Comparison of ENCODE assay signal across 9 cellular contexts in the genomic region with DNA sequence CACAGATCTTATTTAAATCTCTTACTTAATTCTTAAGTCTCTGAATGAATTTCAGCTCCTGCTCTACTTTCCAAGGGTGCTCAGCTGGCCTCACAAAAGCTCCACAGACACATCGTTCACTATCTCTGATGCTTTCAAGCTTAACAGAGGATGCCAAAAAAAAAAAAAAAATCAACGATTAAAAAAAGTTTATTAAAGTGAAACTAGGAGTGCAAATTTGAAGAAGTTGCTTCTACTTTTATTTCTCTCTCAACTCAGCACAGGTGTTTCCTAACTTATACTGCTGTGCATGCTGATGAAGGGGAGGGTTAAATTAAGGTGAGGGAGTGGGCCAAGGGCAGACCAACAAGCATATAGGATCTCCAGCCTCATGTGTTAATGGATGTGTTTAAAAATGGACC.
DNase-seq lines count a peak whose midpoint lies in the region; ATAC-seq and TF ChIP-seq lines count a peak whose summit lies in the region.
"Had no signal": no experiment of that assay in that cellular context is flagged by ENCODE, and none has a peak within 500 bp of the region (broad histone marks: within the 10 kb centered on the region; RNA-seq: fewer than 3 reads in every experiment).

No MANE protein-coding gene starts in this region.

- H3K27ac ChIP-seq in duodenal mucosa (ENCODE audit: low read depth, low read length): peak overlapping the region; percentile 6
- no peak overlapping the region for H3K27ac ChIP-seq in osteoblast (ENCODE audit: low read depth, low read length)
- H3K27ac ChIP-seq: SJSA1 had no signal

- H3K9me3 ChIP-seq in duodenal mucosa (ENCODE audit: control insufficient read depth in 1 of 2, low read length in 2 of 2) (no peaks in the 10 kb centered on the region), osteoblast (ENCODE audit: low read depth, low read length) (no peaks in the 10 kb centered on the region)
- H3K9me3 ChIP-seq: SJSA1 had no signal

- no peaks in the 10 kb centered on the region for H3K27me3 ChIP-seq in duodenal mucosa (ENCODE audit: control insufficient read depth in 1 of 2, insufficient read depth in 2 of 2, low read length in 2 of 2)
- H3K27me3 ChIP-seq in osteoblast (ENCODE audit: insufficient read depth, low read length): no peaks in the 10 kb centered on the region
- H3K27me3 ChIP-seq: SJSA1 had no signal

- ATAC-seq in HG03095 (IDR thresholded peaks at IDR 0.05; ENCODE audit: unreplicated experiment): peak; percentile 24
- ATAC-seq in GM18519 (IDR thresholded peaks at IDR 0.05; ENCODE audit: low FRiP score, unreplicated experiment): no peak

- H3K4me3 ChIP-seq in duodenal mucosa (ENCODE audit: low read depth in 1 of 2, low read length in 2 of 2): peak overlapping the region; percentile 4 to 48
- no peak overlapping the region for H3K4me3 ChIP-seq in osteoblast (ENCODE audit: insufficient read depth, low read length)
- H3K4me3 ChIP-seq: SJSA1 had no signal

- peaks cover 14% of the 10 kb centered on the region for H4K20me1 ChIP-seq in osteoblast (ENCODE audit: insufficient read depth, low read length)

- DNase-seq in G401 (ENCODE audit: low spot score) (peak; percentile 64), osteoblast (ENCODE audit: insufficient read length, low spot score, missing footprints) (no peak), HUDEP-2 (lab: John Stamatoyannopoulos, UW; ENCODE audit: unreplicated experiment in 76 of 76) (no peak), RKO (ENCODE audit: low spot score) (no peak), OCI-M2 (lab: John Stamatoyannopoulos, UW; ENCODE audit: unreplicated experiment) (no peak)

- TF ChIP-seq CTCF in osteoblast (IDR thresholded peaks at IDR 0.05; ENCODE audit: extremely low read depth, low read depth, low read length): no peak

- in situ Hi-C loops in G401 (cut with HindIII; ENCODE audit: low sequenced_read_pairs): no loop called here

- peak overlapping the region in 1 of 2 donors; percentile 46 for H3K9ac ChIP-seq in duodenal mucosa (ENCODE audit: low read depth in 1 of 2, low read length in 2 of 2)

- peak overlapping the region; percentile 42 for H3K4me2 ChIP-seq in osteoblast (ENCODE audit: insufficient read depth, low read length)

- H2AFZ ChIP-seq in osteoblast (ENCODE audit: low read length): no peak overlapping the region

- H3K36me3 ChIP-seq in duodenal mucosa (ENCODE audit: control insufficient read depth in 1 of 2, insufficient read depth in 2 of 2, low read length in 2 of 2) (no peaks in the 10 kb centered on the region), osteoblast (ENCODE audit: insufficient read depth, low read length) (no peaks in the 10 kb centered on the region)
- H3K36me3 ChIP-seq: SJSA1 had no signal

- peaks cover 6% of the 10 kb centered on the region for H3K79me2 ChIP-seq in osteoblast (ENCODE audit: insufficient read depth, low read length)

- H3K4me1 ChIP-seq in duodenal mucosa (ENCODE audit: control insufficient read depth in 1 of 2, insufficient read depth in 2 of 2, low read length in 2 of 2): peaks cover 9 to 14% of the 10 kb centered on the region in 2 donors
- H3K4me1 ChIP-seq in osteoblast (ENCODE audit: insufficient read depth, low read length): peaks cover 6% of the 10 kb centered on the region
